In genomic region chr4:67250497-67250896, GRCh38 we compare ENCODE assay signal across 14 cellular contexts.
"Had no signal": no experiment of that assay in that cellular context is flagged by ENCODE, and none has a peak within 500 bp of the region (broad histone marks: within the 10 kb centered on the region; RNA-seq: fewer than 3 reads in every experiment).

No MANE protein-coding gene starts in this region.

- H3K27me3 ChIP-seq: breast epithelium, right atrium auricular region had no signal

- H3K4me1 Mint-ChIP-seq: activated naive CD8-positive, alpha-beta T cell treated with anti-CD3 and anti-CD28 coated beads, Interleukin-2, amount 10 ng/mL, durations not matched to agents 7 days and 5 days; endodermal cell; natural killer cell had no signal

- H3K4me1 ChIP-seq: breast epithelium, right atrium auricular region had no signal

- DNase-seq: activated CD4-positive, alpha-beta T cell treated with anti-CD3 and anti-CD28 coated beads, Interleukin-2, amount 50 U/mL, for 1 hour; activated effector memory CD4-positive, alpha-beta T cell treated with Interleukin-2 at 50 U/mL for 16 hours; activated naive CD8-positive, alpha-beta T cell treated with anti-CD3 and anti-CD28 coated beads, Interleukin-2, amount 10 ng/mL, durations not matched to agents 7 days and 5 days; activated T-cell treated with anti-CD3 and anti-CD28 coated beads, Interleukin-2, amount 50 U/mL, for 1 hour; anterior cingulate cortex; endodermal cell; glutamatergic neuron; left colon; natural killer cell; nucleus accumbens had no signal

- H3K36me3 Mint-ChIP-seq: activated naive CD8-positive, alpha-beta T cell treated with anti-CD3 and anti-CD28 coated beads, Interleukin-2, amount 10 ng/mL, durations not matched to agents 7 days and 5 days; natural killer cell had no signal

- H3K4me3 ChIP-seq: breast epithelium, right atrium auricular region, skin epidermis had no signal

- H3K27ac Mint-ChIP-seq: activated naive CD8-positive, alpha-beta T cell treated with anti-CD3 and anti-CD28 coated beads, Interleukin-2, amount 10 ng/mL, durations not matched to agents 7 days and 5 days; endodermal cell; natural killer cell had no signal

- H3K36me3 ChIP-seq: breast epithelium, right atrium auricular region had no signal

- H3K27ac ChIP-seq: breast epithelium, right atrium auricular region, skin epidermis had no signal

- ATAC-seq: esophagus mucosa, left colon, natural killer cell had no signal

- H3K4me3 Mint-ChIP-seq: activated naive CD8-positive, alpha-beta T cell treated with anti-CD3 and anti-CD28 coated beads, Interleukin-2, amount 10 ng/mL, durations not matched to agents 7 days and 5 days; endodermal cell; natural killer cell had no signal

- H3K9me3 Mint-ChIP-seq: activated naive CD8-positive, alpha-beta T cell treated with anti-CD3 and anti-CD28 coated beads, Interleukin-2, amount 10 ng/mL, durations not matched to agents 7 days and 5 days; endodermal cell had no signal
